ENCODE assay signal across 1 cellular context in the genomic region with DNA sequence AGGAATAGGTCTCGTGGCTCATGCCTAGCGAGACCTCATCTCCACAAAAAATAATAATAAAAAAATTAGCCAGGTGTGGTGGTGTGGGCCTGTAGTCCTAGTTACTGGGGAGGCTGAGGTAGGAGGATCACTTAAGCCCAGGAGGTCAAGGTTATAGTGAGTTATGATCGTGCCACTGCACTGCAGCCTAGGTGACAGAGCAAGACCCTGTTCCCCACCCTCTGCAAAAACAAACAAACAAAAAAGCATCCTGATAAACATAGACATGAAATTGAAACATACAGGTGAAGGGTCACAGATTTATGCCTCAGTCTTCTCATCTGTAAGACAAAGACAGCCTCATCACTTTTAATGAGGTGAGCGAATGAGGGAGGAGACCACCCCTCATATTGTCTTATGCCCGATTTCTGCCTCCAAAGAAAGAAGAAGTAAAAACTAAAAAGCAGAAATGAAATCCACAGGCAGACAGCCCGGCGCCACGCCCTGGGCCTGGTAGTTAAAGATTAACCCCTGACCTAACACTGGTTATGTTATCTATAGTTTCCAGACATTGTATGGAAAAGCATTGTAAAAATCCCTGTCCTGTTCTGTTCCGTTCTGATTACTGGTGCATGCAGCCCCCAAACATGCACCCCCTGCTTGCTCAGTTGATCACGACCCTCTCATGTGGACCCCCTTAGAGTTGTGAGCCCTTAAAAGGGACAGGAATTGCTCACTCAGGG.
TF ChIP-seq lines count a peak whose summit lies in the region.

No MANE protein-coding gene starts in this region.

TF ChIP-seq in K562, 482 proteins besides CTCF, POLR2A, EP300 and RAD21 (continued from another document):
- TF ChIP-seq, protein P1, sequence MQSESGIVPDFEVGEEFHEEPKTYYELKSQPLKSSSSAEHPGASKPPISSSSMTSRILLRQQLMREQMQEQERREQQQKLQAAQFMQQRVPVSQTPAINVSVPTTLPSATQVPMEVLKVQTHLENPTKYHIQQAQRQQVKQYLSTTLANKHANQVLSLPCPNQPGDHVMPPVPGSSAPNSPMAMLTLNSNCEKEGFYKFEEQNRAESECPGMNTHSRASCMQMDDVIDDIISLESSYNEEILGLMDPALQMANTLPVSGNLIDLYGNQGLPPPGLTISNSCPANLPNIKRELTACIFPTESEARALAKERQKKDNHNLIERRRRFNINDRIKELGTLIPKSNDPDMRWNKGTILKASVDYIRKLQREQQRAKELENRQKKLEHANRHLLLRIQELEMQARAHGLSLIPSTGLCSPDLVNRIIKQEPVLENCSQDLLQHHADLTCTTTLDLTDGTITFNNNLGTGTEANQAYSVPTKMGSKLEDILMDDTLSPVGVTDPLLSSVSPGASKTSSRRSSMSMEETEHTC (IDR thresholded peaks at IDR 0.05): peak; percentile 77
- TF ChIP-seq ZNF444 (CRISPR knock-in tag; IDR thresholded peaks at IDR 0.05) (peak; percentile 80), MBD2 (IDR thresholded peaks at IDR 0.05; ENCODE audit: borderline replicate concordance, low read depth) (peak; percentile 88), LEF1 (IDR thresholded peaks at IDR 0.05) (peak; percentile 94), TEAD1 (CRISPR knock-in tag; IDR thresholded peaks at IDR 0.05) (peak; percentile 41 to 86; a peak in 2 of 4 replicates), HDAC8 (tag; IDR thresholded peaks at IDR 0.05) (0 out of 2 replicates have a peak, but pooled peaks have one; percentile 51), FOXP1 (CRISPR knock-in tag; IDR thresholded peaks at IDR 0.05) (0 out of 2 replicates have a peak, but pooled peaks have one; percentile 6)
